1 cellular context compared by ENCODE assay signal in the genomic region with DNA sequence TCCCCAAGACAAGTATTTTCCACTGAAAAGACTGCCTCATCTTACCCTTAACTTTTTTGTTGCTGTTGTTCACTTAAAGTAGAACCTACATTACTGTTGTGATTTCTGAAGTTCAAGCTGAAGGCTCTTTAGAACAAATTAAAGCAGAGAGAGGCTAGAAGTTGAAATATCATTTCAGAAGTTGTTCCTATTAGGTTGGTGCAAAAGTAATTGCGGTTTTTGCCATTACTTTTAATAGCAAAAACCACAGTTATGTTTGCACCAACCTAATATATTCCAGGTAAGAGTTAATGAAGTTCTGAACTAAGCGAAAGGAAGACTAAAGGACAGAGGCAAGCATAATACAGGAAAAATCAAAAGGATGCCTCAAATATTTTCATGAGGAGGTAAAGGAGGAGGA.
TF ChIP-seq lines count a peak whose summit lies in the region.

No MANE protein-coding gene starts in this region.

TF ChIP-seq in GM23338, 12 proteins besides CTCF, POLR2A, EP300 and RAD21 (continued from another document):
- TF ChIP-seq, protein P1, sequence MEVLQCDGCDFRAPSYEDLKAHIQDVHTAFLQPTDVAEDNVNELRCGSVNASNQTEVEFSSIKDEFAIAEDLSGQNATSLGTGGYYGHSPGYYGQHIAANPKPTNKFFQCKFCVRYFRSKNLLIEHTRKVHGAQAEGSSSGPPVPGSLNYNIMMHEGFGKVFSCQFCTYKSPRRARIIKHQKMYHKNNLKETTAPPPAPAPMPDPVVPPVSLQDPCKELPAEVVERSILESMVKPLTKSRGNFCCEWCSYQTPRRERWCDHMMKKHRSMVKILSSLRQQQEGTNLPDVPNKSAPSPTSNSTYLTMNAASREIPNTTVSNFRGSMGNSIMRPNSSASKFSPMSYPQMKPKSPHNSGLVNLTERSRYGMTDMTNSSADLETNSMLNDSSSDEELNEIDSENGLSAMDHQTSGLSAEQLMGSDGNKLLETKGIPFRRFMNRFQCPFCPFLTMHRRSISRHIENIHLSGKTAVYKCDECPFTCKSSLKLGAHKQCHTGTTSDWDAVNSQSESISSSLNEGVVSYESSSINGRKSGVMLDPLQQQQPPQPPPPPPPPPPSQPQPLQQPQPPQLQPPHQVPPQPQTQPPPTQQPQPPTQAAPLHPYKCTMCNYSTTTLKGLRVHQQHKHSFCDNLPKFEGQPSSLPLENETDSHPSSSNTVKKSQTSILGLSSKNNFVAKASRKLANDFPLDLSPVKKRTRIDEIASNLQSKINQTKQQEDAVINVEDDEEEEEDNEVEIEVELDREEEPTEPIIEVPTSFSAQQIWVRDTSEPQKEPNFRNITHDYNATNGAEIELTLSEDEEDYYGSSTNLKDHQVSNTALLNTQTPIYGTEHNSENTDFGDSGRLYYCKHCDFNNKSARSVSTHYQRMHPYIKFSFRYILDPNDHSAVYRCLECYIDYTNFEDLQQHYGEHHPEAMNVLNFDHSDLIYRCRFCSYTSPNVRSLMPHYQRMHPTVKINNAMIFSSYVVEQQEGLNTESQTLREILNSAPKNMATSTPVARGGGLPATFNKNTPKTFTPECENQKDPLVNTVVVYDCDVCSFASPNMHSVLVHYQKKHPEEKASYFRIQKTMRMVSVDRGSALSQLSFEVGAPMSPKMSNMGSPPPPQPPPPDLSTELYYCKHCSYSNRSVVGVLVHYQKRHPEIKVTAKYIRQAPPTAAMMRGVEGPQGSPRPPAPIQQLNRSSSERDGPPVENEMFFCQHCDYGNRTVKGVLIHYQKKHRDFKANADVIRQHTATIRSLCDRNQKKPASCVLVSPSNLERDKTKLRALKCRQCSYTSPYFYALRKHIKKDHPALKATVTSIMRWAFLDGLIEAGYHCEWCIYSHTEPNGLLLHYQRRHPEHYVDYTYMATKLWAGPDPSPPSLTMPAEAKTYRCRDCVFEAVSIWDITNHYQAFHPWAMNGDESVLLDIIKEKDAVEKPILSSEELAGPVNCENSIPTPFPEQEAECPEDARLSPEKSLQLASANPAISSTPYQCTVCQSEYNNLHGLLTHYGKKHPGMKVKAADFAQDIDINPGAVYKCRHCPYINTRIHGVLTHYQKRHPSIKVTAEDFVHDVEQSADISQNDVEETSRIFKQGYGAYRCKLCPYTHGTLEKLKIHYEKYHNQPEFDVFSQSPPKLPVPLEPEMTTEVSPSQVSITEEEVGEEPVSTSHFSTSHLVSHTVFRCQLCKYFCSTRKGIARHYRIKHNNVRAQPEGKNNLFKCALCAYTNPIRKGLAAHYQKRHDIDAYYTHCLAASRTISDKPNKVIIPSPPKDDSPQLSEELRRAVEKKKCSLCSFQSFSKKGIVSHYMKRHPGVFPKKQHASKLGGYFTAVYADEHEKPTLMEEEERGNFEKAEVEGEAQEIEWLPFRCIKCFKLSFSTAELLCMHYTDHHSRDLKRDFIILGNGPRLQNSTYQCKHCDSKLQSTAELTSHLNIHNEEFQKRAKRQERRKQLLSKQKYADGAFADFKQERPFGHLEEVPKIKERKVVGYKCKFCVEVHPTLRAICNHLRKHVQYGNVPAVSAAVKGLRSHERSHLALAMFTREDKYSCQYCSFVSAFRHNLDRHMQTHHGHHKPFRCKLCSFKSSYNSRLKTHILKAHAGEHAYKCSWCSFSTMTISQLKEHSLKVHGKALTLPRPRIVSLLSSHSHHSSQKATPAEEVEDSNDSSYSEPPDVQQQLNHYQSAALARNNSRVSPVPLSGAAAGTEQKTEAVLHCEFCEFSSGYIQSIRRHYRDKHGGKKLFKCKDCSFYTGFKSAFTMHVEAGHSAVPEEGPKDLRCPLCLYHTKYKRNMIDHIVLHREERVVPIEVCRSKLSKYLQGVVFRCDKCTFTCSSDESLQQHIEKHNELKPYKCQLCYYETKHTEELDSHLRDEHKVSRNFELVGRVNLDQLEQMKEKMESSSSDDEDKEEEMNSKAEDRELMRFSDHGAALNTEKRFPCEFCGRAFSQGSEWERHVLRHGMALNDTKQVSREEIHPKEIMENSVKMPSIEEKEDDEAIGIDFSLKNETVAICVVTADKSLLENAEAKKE (CRISPR knock-in tag; IDR thresholded peaks at IDR 0.05), result no peak
- TF ChIP-seq STAT1 (IDR thresholded peaks at IDR 0.05; ENCODE audit: unreplicated experiment), result no peak
- TF ChIP-seq, protein P2, sequence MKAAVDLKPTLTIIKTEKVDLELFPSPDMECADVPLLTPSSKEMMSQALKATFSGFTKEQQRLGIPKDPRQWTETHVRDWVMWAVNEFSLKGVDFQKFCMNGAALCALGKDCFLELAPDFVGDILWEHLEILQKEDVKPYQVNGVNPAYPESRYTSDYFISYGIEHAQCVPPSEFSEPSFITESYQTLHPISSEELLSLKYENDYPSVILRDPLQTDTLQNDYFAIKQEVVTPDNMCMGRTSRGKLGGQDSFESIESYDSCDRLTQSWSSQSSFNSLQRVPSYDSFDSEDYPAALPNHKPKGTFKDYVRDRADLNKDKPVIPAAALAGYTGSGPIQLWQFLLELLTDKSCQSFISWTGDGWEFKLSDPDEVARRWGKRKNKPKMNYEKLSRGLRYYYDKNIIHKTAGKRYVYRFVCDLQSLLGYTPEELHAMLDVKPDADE (IDR thresholded peaks at IDR 0.05), result no peak
